ENCODE assay signal across 1 cellular context in the genomic region with DNA sequence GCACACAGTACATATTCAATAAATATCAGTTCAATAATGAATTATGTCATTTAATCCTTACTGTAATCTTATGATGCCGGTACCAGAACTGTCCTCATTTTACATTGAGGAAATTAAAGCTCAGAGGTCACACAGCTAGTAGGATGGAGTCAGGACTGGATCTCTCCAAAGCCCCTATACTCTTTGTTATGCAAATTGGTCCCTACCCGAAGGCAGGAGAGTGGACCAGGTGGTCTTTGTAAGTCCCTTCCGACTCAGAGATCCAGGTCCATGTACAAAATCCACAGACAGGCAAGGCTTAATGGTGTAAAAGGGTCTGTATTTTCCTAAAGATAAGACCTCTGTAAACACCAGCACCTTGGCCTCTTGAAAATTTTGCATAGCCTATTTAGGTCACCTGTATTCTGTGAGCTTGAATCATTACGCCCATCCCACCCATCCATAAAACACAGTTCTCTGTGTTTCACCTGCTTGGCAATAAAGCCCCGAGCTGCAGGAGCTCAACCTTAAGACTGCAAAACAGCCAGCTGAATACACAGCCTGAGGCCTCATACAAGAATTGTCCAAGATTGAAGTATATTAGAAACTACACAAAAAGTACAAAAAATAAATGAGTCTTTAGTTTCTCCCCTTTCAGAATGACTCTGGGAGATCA.
TF ChIP-seq lines count a peak whose summit lies in the region.

No MANE protein-coding gene starts in this region.

TF ChIP-seq in A549, 52 proteins besides CTCF, POLR2A, EP300 and RAD21 (continued from another document):
- TF ChIP-seq, protein P1, sequence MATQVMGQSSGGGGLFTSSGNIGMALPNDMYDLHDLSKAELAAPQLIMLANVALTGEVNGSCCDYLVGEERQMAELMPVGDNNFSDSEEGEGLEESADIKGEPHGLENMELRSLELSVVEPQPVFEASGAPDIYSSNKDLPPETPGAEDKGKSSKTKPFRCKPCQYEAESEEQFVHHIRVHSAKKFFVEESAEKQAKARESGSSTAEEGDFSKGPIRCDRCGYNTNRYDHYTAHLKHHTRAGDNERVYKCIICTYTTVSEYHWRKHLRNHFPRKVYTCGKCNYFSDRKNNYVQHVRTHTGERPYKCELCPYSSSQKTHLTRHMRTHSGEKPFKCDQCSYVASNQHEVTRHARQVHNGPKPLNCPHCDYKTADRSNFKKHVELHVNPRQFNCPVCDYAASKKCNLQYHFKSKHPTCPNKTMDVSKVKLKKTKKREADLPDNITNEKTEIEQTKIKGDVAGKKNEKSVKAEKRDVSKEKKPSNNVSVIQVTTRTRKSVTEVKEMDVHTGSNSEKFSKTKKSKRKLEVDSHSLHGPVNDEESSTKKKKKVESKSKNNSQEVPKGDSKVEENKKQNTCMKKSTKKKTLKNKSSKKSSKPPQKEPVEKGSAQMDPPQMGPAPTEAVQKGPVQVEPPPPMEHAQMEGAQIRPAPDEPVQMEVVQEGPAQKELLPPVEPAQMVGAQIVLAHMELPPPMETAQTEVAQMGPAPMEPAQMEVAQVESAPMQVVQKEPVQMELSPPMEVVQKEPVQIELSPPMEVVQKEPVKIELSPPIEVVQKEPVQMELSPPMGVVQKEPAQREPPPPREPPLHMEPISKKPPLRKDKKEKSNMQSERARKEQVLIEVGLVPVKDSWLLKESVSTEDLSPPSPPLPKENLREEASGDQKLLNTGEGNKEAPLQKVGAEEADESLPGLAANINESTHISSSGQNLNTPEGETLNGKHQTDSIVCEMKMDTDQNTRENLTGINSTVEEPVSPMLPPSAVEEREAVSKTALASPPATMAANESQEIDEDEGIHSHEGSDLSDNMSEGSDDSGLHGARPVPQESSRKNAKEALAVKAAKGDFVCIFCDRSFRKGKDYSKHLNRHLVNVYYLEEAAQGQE (IDR thresholded peaks at IDR 0.05), result no peak
- no peak for TF ChIP-seq ZFP36 (IDR thresholded peaks at IDR 0.05; ENCODE audit: borderline replicate concordance, partially characterized antibody)
TF ChIP-seq in A549: peak in this region for 0.
